Comparison of ENCODE assay signal across 8 cellular contexts in the genomic region with DNA sequence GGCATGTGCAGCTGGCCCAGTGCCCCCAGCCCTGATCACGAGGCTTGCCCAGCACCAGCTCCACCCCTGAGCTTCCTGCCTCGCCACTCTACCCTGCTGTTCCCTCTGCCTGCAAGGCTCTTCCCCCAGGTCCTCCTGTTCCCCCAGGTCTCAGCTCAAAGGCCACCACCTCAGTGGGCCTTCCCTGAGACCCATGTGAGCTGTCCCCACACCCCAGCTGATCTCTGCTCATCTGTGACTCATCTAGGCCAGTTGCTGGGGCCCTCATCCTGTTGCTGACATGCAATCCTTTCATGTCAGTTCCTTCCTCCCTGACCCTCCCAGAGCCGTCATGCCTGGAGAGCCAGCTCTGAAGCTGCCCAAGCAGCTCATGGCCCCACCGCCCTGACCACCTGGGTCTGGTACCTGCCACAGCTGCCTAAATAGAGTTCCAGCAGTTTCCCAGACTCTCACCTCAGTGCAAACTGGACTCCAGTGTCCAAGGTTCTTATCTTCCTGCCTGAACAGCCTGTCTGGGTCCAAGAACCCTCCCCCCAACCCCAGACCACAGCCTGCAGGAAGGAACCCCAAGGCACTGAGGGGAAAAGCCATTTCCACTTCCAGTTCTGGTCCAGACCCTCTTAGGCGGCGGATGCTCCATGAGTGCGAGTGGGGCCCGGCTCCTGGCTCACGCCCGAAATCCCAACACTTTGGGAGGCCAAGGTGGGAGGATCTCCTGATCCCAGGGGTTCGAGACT.
DNase-seq lines count a peak whose midpoint lies in the region; ATAC-seq and TF ChIP-seq lines count a peak whose summit lies in the region.
"Had no signal": no experiment of that assay in that cellular context is flagged by ENCODE, and none has a peak within 500 bp of the region (broad histone marks: within the 10 kb centered on the region; RNA-seq: fewer than 3 reads in every experiment).

No MANE protein-coding gene starts in this region.

- peak overlapping the region; percentile 79 for H3K27ac ChIP-seq in neutrophil

- H3K27me3 ChIP-seq in neutrophil, result no peaks in the 10 kb centered on the region

- H3K36me3 ChIP-seq in neutrophil, result no peaks in the 10 kb centered on the region

- H3K9me3 ChIP-seq in neutrophil, result no peaks in the 10 kb centered on the region

- no peak for TF ChIP-seq CTCF in cardiac fibroblast (IDR thresholded peaks at IDR 0.05; ENCODE audit: low read depth, low read length)
- TF ChIP-seq CTCF in neutrophil (IDR thresholded peaks at IDR 0.05), result no peak

- no peak overlapping the region for H3K4me3 ChIP-seq in cardiac fibroblast (replicated peaks in 1 of 2; ENCODE audit: low read depth in 2 of 2, low read length in 2 of 2)
- peak overlapping the region in 1 of 2 experiments; percentile 3 for H3K4me3 ChIP-seq in neutrophil (ENCODE audit: low read depth in 1 of 2, low read length in 1 of 2)

- ATAC-seq in HG03342 (IDR thresholded peaks at IDR 0.05; ENCODE audit: unreplicated experiment) (no peak), GM18861 (IDR thresholded peaks at IDR 0.05; ENCODE audit: unreplicated experiment) (no peak), GM21447 (IDR thresholded peaks at IDR 0.05; ENCODE audit: unreplicated experiment) (no peak)

- DNase-seq in GM04504 (ENCODE audit: low read depth) (peak; percentile 31), NOMO-1 (lab: John Stamatoyannopoulos, UW; ENCODE audit: unreplicated experiment in 2 of 2) (peak; percentile 65 to 71), cardiac fibroblast (ENCODE audit: low read depth in 2 of 2) (peak; percentile 7 to 17)
- DNase-seq: NCI-H1105 had no signal

- H3K4me1 ChIP-seq in neutrophil (ENCODE audit: control insufficient read depth in 1 of 2, insufficient read depth in 1 of 2, low read depth in 1 of 2, low read length in 1 of 2), result peaks cover 66 to 68% of the 10 kb centered on the region in 2 experiments

Comparison
In these comparisons a context has a peak if more than half of its experiments do, and no peak if none do; other contexts are left out.
1. DNase-seq: peak in every context shown above with its lines; median percentile 68 in NOMO-1; 31 in GM04504; 12 in cardiac fibroblast.